In the genomic region with DNA sequence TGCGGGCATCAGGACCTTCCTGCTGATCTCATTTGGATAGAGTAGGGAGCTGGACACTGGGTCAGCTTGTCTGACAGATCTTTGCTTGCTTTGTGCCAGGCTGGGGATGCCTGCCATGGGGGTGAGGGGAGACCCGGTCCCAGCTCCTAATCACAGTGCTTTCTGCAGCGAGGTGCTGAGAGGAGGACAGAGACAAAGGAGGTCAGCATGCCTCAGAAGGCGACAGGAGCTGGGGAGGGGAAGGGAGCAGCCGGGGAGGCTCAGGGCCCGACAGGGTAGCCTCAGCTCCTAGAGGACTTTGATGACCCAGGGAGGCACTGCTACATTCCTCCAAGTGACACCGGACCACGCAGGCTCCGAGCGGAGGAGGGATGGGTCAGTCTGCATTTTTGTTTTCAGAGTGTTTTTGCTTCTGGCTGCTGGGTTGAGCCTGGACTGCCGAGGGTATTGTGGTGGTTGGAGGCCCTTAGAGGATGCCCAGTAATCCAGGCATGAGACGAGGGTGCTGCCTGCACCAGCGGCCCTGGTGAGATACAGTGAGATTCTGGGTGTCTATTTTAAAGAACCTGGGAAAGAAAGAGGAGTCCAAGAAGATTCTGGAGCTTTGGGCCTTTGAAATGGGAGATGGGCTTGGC, we compare ENCODE assay signal across 9 cellular contexts. TPM values are rescaled to one million over a fixed set of nuclear protein-coding genes. Genes with fewer than 3 reads are reported as not detected.
DNase-seq lines count a peak whose midpoint lies in the region; ATAC-seq, FAIRE-seq and TF ChIP-seq lines count a peak whose summit lies in the region.
"Had no signal": no experiment of that assay in that cellular context is flagged by ENCODE, and none has a peak within 500 bp of the region (broad histone marks: within the 10 kb centered on the region; RNA-seq: fewer than 3 reads in every experiment).

No MANE protein-coding gene starts in this region.

- TF ChIP-seq CTCF in breast epithelium (IDR thresholded peaks at IDR 0.05) (no peak), mammary epithelial cell (conservative IDR thresholded peaks at IDR 0.05 in 1 of 2, IDR thresholded peaks at IDR 0.05 in 1 of 2; ENCODE audit: extremely low read depth in 1 of 2, insufficient read depth in 1 of 2, low read depth in 1 of 2, low read length in 2 of 2) (no peak)

- dilution Hi-C loops in mammary epithelial cell (cut with HindIII; ENCODE audit: low sequenced_read_pairs) = loop anchor here (5.0 kb wide), 1 partner anchor 58 kb away; no protein-coding TSS in a partner anchor

- H3K27me3 ChIP-seq in breast epithelium (no peaks in the 10 kb centered on the region), mammary epithelial cell (ENCODE audit: insufficient read depth, low read length) (no peaks in the 10 kb centered on the region)

- no peak overlapping the region for H3K9ac ChIP-seq in mammary epithelial cell (ENCODE audit: insufficient read depth, low read length)

- peak overlapping the region; percentile 95 to 100 (median 98) for H3K27ac Mint-ChIP-seq in naive thymus-derived CD8-positive, alpha-beta T cell

- no peaks in the 10 kb centered on the region for H3K9me3 ChIP-seq in breast epithelium
- H3K9me3 ChIP-seq in mammary epithelial cell (replicated peaks; ENCODE audit: insufficient read depth, low read length) = no peaks in the 10 kb centered on the region

- peak overlapping the region; percentile 79 to 96 (median 89) for H3K4me3 Mint-ChIP-seq in naive thymus-derived CD8-positive, alpha-beta T cell

- in situ Hi-C loops in mammary epithelial cell (cut with MboI; ENCODE audit: low sequenced_read_pairs in 2 of 2) = loop anchor here in 1 of 2 donors (25.0 kb wide), 1 partner anchor 813 kb away; no protein-coding TSS in a partner anchor

- BruUV-seq in mammary epithelial cell (replicated peaks; lab: Mats Ljungman, UMichigan) = no TSS peak

- H3K9me3 Mint-ChIP-seq in naive thymus-derived CD8-positive, alpha-beta T cell = peaks cover 0 to 3% (median 0%) of the 10 kb centered on the region in 9 donors

- peak; percentile 68 for FAIRE-seq in urothelium cell line (lab: Jason Lieb, UNC)

- H3K79me2 ChIP-seq in mammary epithelial cell (ENCODE audit: insufficient read depth, low read length) = no peaks in the 10 kb centered on the region

- no peak overlapping the region for H3K4me2 ChIP-seq in mammary epithelial cell (ENCODE audit: insufficient read depth, low read depth, low read length)

- H3K27me3 Mint-ChIP-seq in naive thymus-derived CD8-positive, alpha-beta T cell = no peaks in the 10 kb centered on the region

- H3K27ac ChIP-seq in breast epithelium (peak overlapping the region; percentile 65 to 77), mammary epithelial cell (ENCODE audit: insufficient read depth, low read depth, low read length) (no peak overlapping the region), cingulate gyrus (ENCODE audit: low read depth, low read length) (peak overlapping the region; percentile 60)

- TF ChIP-seq POLR2A in breast epithelium (IDR thresholded peaks at IDR 0.05) = no peak

- H3K4me1 Mint-ChIP-seq in naive thymus-derived CD8-positive, alpha-beta T cell = peaks cover 42 to 98% (median 97%) of the 10 kb centered on the region in 4 donors

- H3K4me1 ChIP-seq in breast epithelium (peaks cover 5 to 31% of the 10 kb centered on the region in 2 donors), mammary epithelial cell (ENCODE audit: insufficient read depth, low read length) (peaks cover 35% of the 10 kb centered on the region)

- no peak overlapping the region for H2AFZ ChIP-seq in mammary epithelial cell (ENCODE audit: low read depth, low read length)

- WGBS in mammary epithelial cell (ENCODE audit: low coverage, missing lambda C conversion rate) = 55% methylated on average over 8 of the region's 13 CpGs

- CTCF ChIA-PET in mammary epithelial cell (lab: Charles Lee; ENCODE audit: low non-redundant PET) = no interaction called here

- ATAC-seq in naive thymus-derived CD8-positive, alpha-beta T cell = no peak
- no peak for ATAC-seq in HG03159 (IDR thresholded peaks at IDR 0.05; ENCODE audit: unreplicated experiment)

- H3K36me3 ChIP-seq in breast epithelium = no peaks in the 10 kb centered on the region
- no peaks in the 10 kb centered on the region for H3K36me3 ChIP-seq in mammary epithelial cell (ENCODE audit: insufficient read depth, low read length)

- POLR2A ChIA-PET in naive thymus-derived CD8-positive, alpha-beta T cell (lab: Charles Lee) = interaction anchor here (0.6 to 11.6 kb wide), 27 partner anchors 8 to 1888 kb away, joined by 3 to 229 read pairs (median 5); a partner anchor contains a TSS

- peaks cover 0 to 79% (median 35%) of the 10 kb centered on the region in 3 donors for H3K36me3 Mint-ChIP-seq in naive thymus-derived CD8-positive, alpha-beta T cell

- H4K20me1 ChIP-seq in mammary epithelial cell (ENCODE audit: insufficient read depth, low read length) = no peaks in the 10 kb centered on the region

- DNase-seq in breast epithelium (ENCODE audit: low spot score in 2 of 2) = no peak
- DNase-seq in mammary epithelial cell = no peak
- DNase-seq in naive thymus-derived CD8-positive, alpha-beta T cell = peak in 2 of 10 donors; percentile 11 to 62
- DNase-seq in urothelium cell line (ENCODE audit: low spot score) = no peak
- no peak for DNase-seq in NCI-H2107 treated with DMSO at 0.1 percent for 48 hours (lab: John Stamatoyannopoulos, UW; ENCODE audit: unreplicated experiment)
- no peak for DNase-seq in NCI-H82 (lab: John Stamatoyannopoulos, UW)
- DNase-seq: NCI-H1694 had no signal

- H3K4me3 ChIP-seq in breast epithelium (peak overlapping the region in 1 of 3 donors; percentile 52), mammary epithelial cell (replicated peaks in 1 of 3; ENCODE audit: insufficient read depth in 1 of 3, low read depth in 2 of 3, low read length in 3 of 3) (no peak overlapping the region)

- intact Hi-C loops in breast epithelium (cut with DNase I; ENCODE audit: low total_unique reads) = loop anchor here (10.0 kb wide), 1 partner anchor 96 kb away; no protein-coding TSS in a partner anchor
- intact Hi-C loops in mammary epithelial cell (cut with micrococcal nuclease) = loop anchor here (10.0 kb wide), 1 partner anchor 296 kb away; no protein-coding TSS in a partner anchor

RNA-seq across cellular contexts. Expression of a gene that starts 7.8 kb away (rescaled TPM):
- total RNA-seq in breast epithelium (10 to 100 TPM in 2 of 3 donors, 1 to 10 TPM in 1; 5.1 to 13.5 (median 10.5) TPM), mammary epithelial cell (10 to 100 TPM; 16.2 to 21.2 TPM)
- polyA plus RNA-seq in mammary epithelial cell = 15.4 TPM
- polyA minus RNA-seq in mammary epithelial cell = 5.9 TPM
- total RNA-seq in naive thymus-derived CD8-positive, alpha-beta T cell = 100 to 1,000 TPM; 117 to 121 TPM
- polyA plus RNA-seq in naive thymus-derived CD8-positive, alpha-beta T cell = 100 to 1,000 TPM in 1 of 3 donors, 10 to 100 TPM in 2; 48.9 to 153 (median 69.0) TPM

RNA-seq across cellular contexts. Expression of a gene that starts 48.0 kb away (rescaled TPM):
- total RNA-seq in breast epithelium (10 to 100 TPM; 13.8 to 26.9 (median 17.4) TPM), mammary epithelial cell (10 to 100 TPM; 30.2 to 34.7 TPM)
- 42.3 TPM for polyA plus RNA-seq in mammary epithelial cell
- 38.7 TPM for polyA minus RNA-seq in mammary epithelial cell
- total RNA-seq in naive thymus-derived CD8-positive, alpha-beta T cell = 10 to 100 TPM; 30.9 to 34.0 TPM
- 10 to 100 TPM; 35.5 to 54.4 (median 37.0) TPM for polyA plus RNA-seq in naive thymus-derived CD8-positive, alpha-beta T cell

Comparison
In these comparisons a context has a peak if more than half of its experiments do, and no peak if none do; other contexts are left out.
1. RNA of a gene that starts 7.8 kb away (total RNA-seq): 117 to 121 TPM in naive thymus-derived CD8-positive, alpha-beta T cell; 16.2 to 21.2 TPM in mammary epithelial cell and 5.1 to 13.5 TPM in breast epithelium; every median in the first group is over 4 times any median in the second.